In genomic region chr12:85029456-85029855, GRCh38 we compare ENCODE assay signal across 1 cellular context.
TF ChIP-seq lines count a peak whose summit lies in the region.

No MANE protein-coding gene starts in this region.

TF ChIP-seq in GM12878, 131 proteins besides CTCF, POLR2A, EP300 and RAD21:
- TF ChIP-seq CHD2 (IDR thresholded peaks at IDR 0.05; ENCODE audit: borderline replicate concordance, low read depth, low read length) (no peak), HDAC2 (IDR thresholded peaks at IDR 0.05) (no peak), SMC3 (IDR thresholded peaks at IDR 0.05; ENCODE audit: borderline replicate concordance, low read length) (peak; percentile 45; the same call in 1 of the 2 replicates), REST (IDR thresholded peaks at IDR 0.05; ENCODE audit: low read depth, low read length) (no peak), ZZZ3 (IDR thresholded peaks at IDR 0.05; ENCODE audit: control insufficient read depth, insufficient read length, low read depth) (no peak), SIX5 (IDR thresholded peaks at IDR 0.05; ENCODE audit: low read depth, low read length, severe bottlenecking) (no peak), ZNF592 (IDR thresholded peaks at IDR 0.05) (peak; percentile 64; the same call in 1 of the 2 replicates)
- TF ChIP-seq, protein P1, sequence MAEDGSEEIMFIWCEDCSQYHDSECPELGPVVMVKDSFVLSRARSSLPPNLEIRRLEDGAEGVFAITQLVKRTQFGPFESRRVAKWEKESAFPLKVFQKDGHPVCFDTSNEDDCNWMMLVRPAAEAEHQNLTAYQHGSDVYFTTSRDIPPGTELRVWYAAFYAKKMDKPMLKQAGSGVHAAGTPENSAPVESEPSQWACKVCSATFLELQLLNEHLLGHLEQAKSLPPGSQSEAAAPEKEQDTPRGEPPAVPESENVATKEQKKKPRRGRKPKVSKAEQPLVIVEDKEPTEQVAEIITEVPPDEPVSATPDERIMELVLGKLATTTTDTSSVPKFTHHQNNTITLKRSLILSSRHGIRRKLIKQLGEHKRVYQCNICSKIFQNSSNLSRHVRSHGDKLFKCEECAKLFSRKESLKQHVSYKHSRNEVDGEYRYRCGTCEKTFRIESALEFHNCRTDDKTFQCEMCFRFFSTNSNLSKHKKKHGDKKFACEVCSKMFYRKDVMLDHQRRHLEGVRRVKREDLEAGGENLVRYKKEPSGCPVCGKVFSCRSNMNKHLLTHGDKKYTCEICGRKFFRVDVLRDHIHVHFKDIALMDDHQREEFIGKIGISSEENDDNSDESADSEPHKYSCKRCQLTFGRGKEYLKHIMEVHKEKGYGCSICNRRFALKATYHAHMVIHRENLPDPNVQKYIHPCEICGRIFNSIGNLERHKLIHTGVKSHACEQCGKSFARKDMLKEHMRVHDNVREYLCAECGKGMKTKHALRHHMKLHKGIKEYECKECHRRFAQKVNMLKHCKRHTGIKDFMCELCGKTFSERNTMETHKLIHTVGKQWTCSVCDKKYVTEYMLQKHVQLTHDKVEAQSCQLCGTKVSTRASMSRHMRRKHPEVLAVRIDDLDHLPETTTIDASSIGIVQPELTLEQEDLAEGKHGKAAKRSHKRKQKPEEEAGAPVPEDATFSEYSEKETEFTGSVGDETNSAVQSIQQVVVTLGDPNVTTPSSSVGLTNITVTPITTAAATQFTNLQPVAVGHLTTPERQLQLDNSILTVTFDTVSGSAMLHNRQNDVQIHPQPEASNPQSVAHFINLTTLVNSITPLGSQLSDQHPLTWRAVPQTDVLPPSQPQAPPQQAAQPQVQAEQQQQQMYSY (CRISPR knock-in tag; IDR thresholded peaks at IDR 0.05), result no peak
- TF ChIP-seq, protein P2, sequence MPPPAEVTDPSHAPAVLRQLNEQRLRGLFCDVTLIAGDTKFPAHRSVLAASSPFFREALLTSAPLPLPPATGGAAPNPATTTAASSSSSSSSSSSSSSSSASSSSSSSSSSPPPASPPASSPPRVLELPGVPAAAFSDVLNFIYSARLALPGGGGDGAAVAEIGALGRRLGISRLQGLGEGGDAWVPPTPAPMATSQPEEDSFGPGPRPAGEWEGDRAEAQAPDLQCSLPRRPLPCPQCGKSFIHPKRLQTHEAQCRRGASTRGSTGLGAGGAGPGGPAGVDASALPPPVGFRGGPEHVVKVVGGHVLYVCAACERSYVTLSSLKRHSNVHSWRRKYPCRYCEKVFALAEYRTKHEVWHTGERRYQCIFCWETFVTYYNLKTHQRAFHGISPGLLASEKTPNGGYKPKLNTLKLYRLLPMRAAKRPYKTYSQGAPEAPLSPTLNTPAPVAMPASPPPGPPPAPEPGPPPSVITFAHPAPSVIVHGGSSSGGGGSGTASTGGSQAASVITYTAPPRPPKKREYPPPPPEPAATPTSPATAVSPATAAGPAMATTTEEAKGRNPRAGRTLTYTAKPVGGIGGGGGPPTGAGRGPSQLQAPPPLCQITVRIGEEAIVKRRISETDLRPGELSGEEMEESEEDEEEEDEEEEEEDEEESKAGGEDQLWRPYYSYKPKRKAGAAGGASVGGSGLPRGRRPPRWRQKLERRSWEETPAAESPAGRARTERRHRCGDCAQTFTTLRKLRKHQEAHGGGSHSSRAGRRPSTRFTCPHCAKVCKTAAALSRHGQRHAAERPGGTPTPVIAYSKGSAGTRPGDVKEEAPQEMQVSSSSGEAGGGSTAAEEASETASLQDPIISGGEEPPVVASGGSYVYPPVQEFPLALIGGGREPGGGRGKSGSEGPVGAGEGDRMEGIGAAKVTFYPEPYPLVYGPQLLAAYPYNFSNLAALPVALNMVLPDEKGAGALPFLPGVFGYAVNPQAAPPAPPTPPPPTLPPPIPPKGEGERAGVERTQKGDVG (CRISPR knock-in tag; IDR thresholded peaks at IDR 0.05), result no peak
